In the genomic region with DNA sequence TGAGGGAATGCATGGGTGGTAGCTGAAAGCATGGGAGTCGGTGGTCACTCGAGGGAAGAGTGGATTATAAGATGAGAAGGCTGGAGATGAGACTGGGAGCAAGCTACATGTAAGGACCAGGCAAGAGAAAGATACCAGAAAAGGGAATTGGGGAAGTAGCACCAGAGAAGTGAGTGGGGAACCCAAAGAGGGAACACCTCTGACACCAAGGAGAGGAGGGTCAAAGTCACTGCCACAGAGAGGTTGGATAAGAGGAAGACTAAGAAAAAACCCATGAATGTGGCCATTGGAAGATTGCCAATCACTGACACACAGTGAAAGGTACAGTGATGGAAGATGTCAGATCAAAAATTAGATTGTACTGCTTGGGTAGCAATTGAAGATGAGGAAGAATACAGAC, we compare ENCODE assay signal across 20 cellular contexts.
"Had no signal": no experiment of that assay in that cellular context is flagged by ENCODE, and none has a peak within 500 bp of the region (broad histone marks: within the 10 kb centered on the region; RNA-seq: fewer than 3 reads in every experiment).

No MANE protein-coding gene starts in this region.

- H3K4me1 Mint-ChIP-seq: natural killer cell; stimulated activated memory B cell treated with anti-CD40 and anti-IgM and Interleukin-4, amounts not matched to agents 10 μg/mL and 1 μg/mL and 100 μg/mL, for 72 hours had no signal

- FAIRE-seq: endothelial cell of umbilical vein, kidney had no signal

- ATAC-seq: foreskin keratinocyte; gastroesophageal sphincter; heart left ventricle; left lobe of liver; natural killer cell; psoas muscle; right cardiac atrium; stimulated activated memory B cell treated with anti-CD40 and anti-IgM and Interleukin-4, amounts not matched to agents 10 μg/mL and 1 μg/mL and 100 μg/mL, for 72 hours; stimulated activated naive CD8-positive, alpha-beta T cell treated with anti-CD3 and anti-CD28 coated beads, Interleukin-15, Interleukin-2, amounts not matched to agents 100 U/mL and 50 U/mL, for 24 hours had no signal

- DNase-seq: effector memory CD4-positive, alpha-beta T cell; foreskin keratinocyte; heart left ventricle; kidney; natural killer cell; occipital lobe; ovary; posterior cingulate gyrus; psoas muscle; right cardiac atrium; sigmoid colon; stimulated activated CD4-positive, alpha-beta T cell treated with anti-CD3 and anti-CD28 coated beads, Interleukin-4, amount 100 ng/mL, for 4 hours; stimulated activated naive CD8-positive, alpha-beta T cell treated with anti-CD3 and anti-CD28 coated beads, Interleukin-15, Interleukin-2, amounts not matched to agents 100 U/mL and 50 U/mL, for 24 hours; substantia nigra had no signal

- H3K4me3 Mint-ChIP-seq: dendritic cell treated with granulocyte-macrophage colony-stimulating factor and Interleukin-4, amounts not matched to agents 40 ng/mL and 50 ng/mL, for 4 days; memory B cell; natural killer cell; stimulated activated memory B cell treated with anti-CD40 and anti-IgM and Interleukin-4, amounts not matched to agents 10 μg/mL and 1 μg/mL and 100 μg/mL, for 72 hours had no signal

- H3K36me3 Mint-ChIP-seq: memory B cell; natural killer cell; stimulated activated memory B cell treated with anti-CD40 and anti-IgM and Interleukin-4, amounts not matched to agents 10 μg/mL and 1 μg/mL and 100 μg/mL, for 72 hours had no signal

- H3K27me3 Mint-ChIP-seq: dendritic cell treated with granulocyte-macrophage colony-stimulating factor and Interleukin-4, amounts not matched to agents 40 ng/mL and 50 ng/mL, for 4 days; memory B cell; stimulated activated memory B cell treated with anti-CD40 and anti-IgM and Interleukin-4, amounts not matched to agents 10 μg/mL and 1 μg/mL and 100 μg/mL, for 72 hours had no signal

- H3K27ac Mint-ChIP-seq: dendritic cell treated with granulocyte-macrophage colony-stimulating factor and Interleukin-4, amounts not matched to agents 40 ng/mL and 50 ng/mL, for 4 days; memory B cell; natural killer cell; stimulated activated memory B cell treated with anti-CD40 and anti-IgM and Interleukin-4, amounts not matched to agents 10 μg/mL and 1 μg/mL and 100 μg/mL, for 72 hours had no signal

- H3K9me3 Mint-ChIP-seq: dendritic cell treated with granulocyte-macrophage colony-stimulating factor and Interleukin-4, amounts not matched to agents 40 ng/mL and 50 ng/mL, for 4 days; memory B cell; natural killer cell; stimulated activated memory B cell treated with anti-CD40 and anti-IgM and Interleukin-4, amounts not matched to agents 10 μg/mL and 1 μg/mL and 100 μg/mL, for 72 hours had no signal
